In the genomic region with DNA sequence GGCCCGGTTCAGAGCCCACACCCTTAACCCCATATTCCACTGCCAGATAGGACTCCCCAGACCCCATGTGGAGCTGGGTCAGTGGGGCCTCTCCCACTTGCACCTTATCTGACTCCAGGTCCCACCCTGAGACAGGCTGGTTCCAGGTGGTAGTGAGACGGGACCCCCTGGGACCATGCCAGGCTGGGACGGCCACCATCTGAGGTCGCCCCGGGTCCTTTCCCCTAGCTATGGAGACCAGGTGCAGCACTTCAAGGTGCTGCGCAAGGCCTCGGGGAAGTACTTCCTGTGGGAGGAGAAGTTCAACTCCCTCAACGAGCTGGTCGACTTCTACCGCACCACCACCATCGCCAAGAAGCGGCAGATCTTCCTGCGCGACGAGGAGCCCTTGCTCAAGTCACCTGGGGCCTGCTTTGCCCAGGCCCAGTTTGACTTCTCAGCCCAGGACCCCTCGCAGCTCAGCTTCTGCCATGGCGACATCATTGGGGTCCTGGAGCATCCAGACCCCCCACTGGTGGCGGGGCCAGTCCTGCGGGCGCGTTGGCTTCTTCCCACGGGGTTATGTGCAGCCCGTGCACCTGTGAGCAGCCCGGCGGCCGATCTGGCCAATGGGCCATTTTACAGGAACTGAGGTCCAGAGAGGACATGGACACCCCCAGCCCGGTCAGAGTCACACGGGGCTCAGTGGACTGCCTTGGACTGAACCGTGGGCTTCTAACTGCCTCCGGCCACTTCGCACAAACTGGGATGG, we compare ENCODE assay signal across 6 cellular contexts.
DNase-seq lines count a peak whose midpoint lies in the region; ATAC-seq, FAIRE-seq and TF ChIP-seq lines count a peak whose summit lies in the region.
"Not testable (repeated sequence)": the region's sequence is repeated elsewhere in the genome, so short reads cannot be mapped to it uniquely, and the experiment has no call there.

No MANE protein-coding gene starts in this region.

- not testable (repeated sequence) for H3K4me3 Mint-ChIP-seq in naive thymus-derived CD4-positive, alpha-beta T cell

- not testable (repeated sequence) for H2AFZ ChIP-seq in neuronal stem cell (ENCODE audit: low read length)

- not testable (repeated sequence) for H3K27me3 ChIP-seq in bronchial epithelial cell (ENCODE audit: control insufficient read depth, insufficient read depth, low read length); naive thymus-derived CD4-positive, alpha-beta T cell (ENCODE audit: control insufficient read depth in 2 of 2, insufficient read depth in 2 of 2, low read length in 2 of 2); neuronal stem cell (ENCODE audit: control insufficient read depth in 3 of 3, insufficient read depth in 3 of 3, low read depth in 1 of 3, low read length in 3 of 3)

- not testable (repeated sequence) for H3K4me1 ChIP-seq in kidney (ENCODE audit: control insufficient read depth in 1 of 2, insufficient read depth in 1 of 2, low read depth in 1 of 2, low read length in 2 of 2); naive thymus-derived CD4-positive, alpha-beta T cell (ENCODE audit: control insufficient read depth in 2 of 2, insufficient read depth in 2 of 2, low read length in 2 of 2); neuronal stem cell (ENCODE audit: control insufficient read depth in 2 of 2, insufficient read depth in 1 of 2, low read depth in 1 of 2, low read length in 2 of 2)

- not testable (repeated sequence) for H3K36me3 ChIP-seq in bronchial epithelial cell (ENCODE audit: control insufficient read depth, insufficient read depth, low read length); kidney (ENCODE audit: control insufficient read depth in 1 of 2, insufficient read depth in 2 of 2, low read length in 2 of 2); naive thymus-derived CD4-positive, alpha-beta T cell (ENCODE audit: control insufficient read depth in 2 of 3, insufficient read depth in 3 of 3, low read length in 3 of 3); neuronal stem cell (replicated peaks in 1 of 2; ENCODE audit: control insufficient read depth in 2 of 2, insufficient read depth in 2 of 2, low read length in 2 of 2)

- H3K9me3 ChIP-seq in kidney (ENCODE audit: control insufficient read depth in 1 of 2, low read length in 2 of 2); naive thymus-derived CD4-positive, alpha-beta T cell (ENCODE audit: control insufficient read depth in 2 of 3, low read length in 3 of 3); neuronal stem cell (replicated peaks in 1 of 2; ENCODE audit: control insufficient read depth in 2 of 2, insufficient read depth in 1 of 2, low read depth in 1 of 2, low read length in 2 of 2): not testable (repeated sequence)

- not testable (repeated sequence) for H3K14ac ChIP-seq in neuronal stem cell (ENCODE audit: low read length)

- H3K4me2 ChIP-seq in neuronal stem cell (ENCODE audit: insufficient read depth, low read length, poor library complexity, severe bottlenecking), result not testable (repeated sequence)

- H3K4me3 ChIP-seq in bronchial epithelial cell (ENCODE audit: low read depth, low read length); fibroblast of mammary gland (ENCODE audit: control insufficient read depth, low read depth, low read length); kidney (ENCODE audit: low read length in 2 of 2); naive thymus-derived CD4-positive, alpha-beta T cell (ENCODE audit: low read length); neuronal stem cell (ENCODE audit: low read length in 2 of 2): not testable (repeated sequence)

- not testable (repeated sequence) for H4K8ac ChIP-seq in neuronal stem cell (ENCODE audit: low read depth, low read length)

- not testable (repeated sequence) for H2BK12ac ChIP-seq in neuronal stem cell (ENCODE audit: low read length)

- not testable (repeated sequence) for H3K27ac Mint-ChIP-seq in naive thymus-derived CD4-positive, alpha-beta T cell

- intact Hi-C loops in kidney (cut with DNase I); naive thymus-derived CD4-positive, alpha-beta T cell (cut with micrococcal nuclease): not testable (repeated sequence)

- peaks cover 0 to 18% (median 3%) of the 10 kb centered on the region in 11 donors for H3K9me3 Mint-ChIP-seq in naive thymus-derived CD4-positive, alpha-beta T cell

- not testable (repeated sequence) for DNase-seq in HTR-8/SVneo (ENCODE audit: insufficient read length, low spot score); bronchial epithelial cell (ENCODE audit: low read depth); naive thymus-derived CD4-positive, alpha-beta T cell; neuronal stem cell (ENCODE audit: low spot score)
- peak; percentile 17 for DNase-seq in fibroblast of mammary gland (ENCODE audit: low read depth)
- DNase-seq in kidney, result peak; percentile 60

- not testable (repeated sequence) for H3K36me3 Mint-ChIP-seq in naive thymus-derived CD4-positive, alpha-beta T cell

- H3K23ac ChIP-seq in neuronal stem cell (ENCODE audit: low read depth, low read length, poor library complexity), result not testable (repeated sequence)

- peaks cover 0 to 21% (median 10%) of the 10 kb centered on the region in 5 donors for H3K27me3 Mint-ChIP-seq in naive thymus-derived CD4-positive, alpha-beta T cell

- not testable (repeated sequence) for H2BK15ac ChIP-seq in neuronal stem cell (ENCODE audit: low read length)

- WGBS in neuronal stem cell (ENCODE audit: extremely low coverage in 2 of 2, insufficient read length in 2 of 2, insufficient replicate concordance in 1 of 2), 2 donors, result no CpG with 5 or more reads among the region's 31 CpGs

- TF ChIP-seq CTCF in bronchial epithelial cell (IDR thresholded peaks at IDR 0.05; ENCODE audit: insufficient read depth, low read length, severe bottlenecking); fibroblast of mammary gland (conservative IDR thresholded peaks at IDR 0.05; ENCODE audit: control insufficient read depth, insufficient read depth, low read depth, low read length); kidney (IDR thresholded peaks at IDR 0.05; ENCODE audit: borderline replicate concordance, extremely low read depth, insufficient read depth): not testable (repeated sequence)

- not testable (repeated sequence) for H4K91ac ChIP-seq in neuronal stem cell (ENCODE audit: low read depth, low read length, poor library complexity)

- not testable (repeated sequence) for H2BK5ac ChIP-seq in neuronal stem cell (ENCODE audit: low read length)

- POLR2A ChIA-PET in naive thymus-derived CD4-positive, alpha-beta T cell (lab: Charles Lee), result not testable (repeated sequence)

- not testable (repeated sequence) for H3K9ac ChIP-seq in kidney (ENCODE audit: low read length in 2 of 2); neuronal stem cell (ENCODE audit: low read depth, low read length, poor library complexity)

- FAIRE-seq in HTR-8/SVneo (lab: Jason Lieb, UNC), result peak; percentile 72
- peak; percentile 66 for FAIRE-seq in bronchial epithelial cell (lab: Jason Lieb, UNC)
- not testable (repeated sequence) for FAIRE-seq in kidney (lab: Jason Lieb, UNC)

- H3K4ac ChIP-seq in neuronal stem cell (ENCODE audit: low read length), result not testable (repeated sequence)

- CTCF ChIA-PET in naive thymus-derived CD4-positive, alpha-beta T cell (lab: Charles Lee), result not testable (repeated sequence)

- H2BK120ac ChIP-seq in neuronal stem cell (ENCODE audit: low read depth, low read length), result not testable (repeated sequence)

- H3K18ac ChIP-seq in neuronal stem cell (ENCODE audit: low read length), result peak overlapping the region; percentile 85

- not testable (repeated sequence) for H2AK5ac ChIP-seq in neuronal stem cell (ENCODE audit: low read depth, low read length)

- H3K4me1 Mint-ChIP-seq in naive thymus-derived CD4-positive, alpha-beta T cell, result not testable (repeated sequence)

- H3K79me1 ChIP-seq in neuronal stem cell (ENCODE audit: low read depth, low read length), result not testable (repeated sequence)

- peak; percentile 6 for ATAC-seq in naive thymus-derived CD4-positive, alpha-beta T cell

- not testable (repeated sequence) for H3K27ac ChIP-seq in kidney (ENCODE audit: low read depth in 2 of 2, low read length in 2 of 2); naive thymus-derived CD4-positive, alpha-beta T cell (ENCODE audit: low read depth, low read length); neuronal stem cell (replicated peaks; ENCODE audit: low read length)
